ENCODE assay signal across 15 cellular contexts in genomic region chr10:118838364-118838763, GRCh38.
DNase-seq lines count a peak whose midpoint lies in the region; ATAC-seq and TF ChIP-seq lines count a peak whose summit lies in the region.
"Had no signal": no experiment of that assay in that cellular context is flagged by ENCODE, and none has a peak within 500 bp of the region (broad histone marks: within the 10 kb centered on the region; RNA-seq: fewer than 3 reads in every experiment).

No MANE protein-coding gene starts in this region.

- H3K27ac ChIP-seq in RWPE2 (ENCODE audit: poor library complexity, severe bottlenecking): peak overlapping the region; percentile 79
- H3K27ac ChIP-seq: BLaER1 had no signal

- no peak for TF ChIP-seq CTCF in RWPE2 (IDR thresholded peaks at IDR 0.05; ENCODE audit: poor library complexity, severe bottlenecking)
- TF ChIP-seq CTCF in epithelial cell of esophagus (IDR thresholded peaks at IDR 0.05; ENCODE audit: insufficient read depth, low read depth, low read length, missing control alignments): no peak

- H3K4me3 ChIP-seq in RWPE2 (ENCODE audit: severe bottlenecking) (no peak overlapping the region), epithelial cell of esophagus (ENCODE audit: low read length) (no peak overlapping the region)
- H3K4me3 ChIP-seq: BLaER1, GM23338 had no signal

- H3K27me3 ChIP-seq in RWPE2 (ENCODE audit: insufficient read depth, poor library complexity, severe bottlenecking): no peaks in the 10 kb centered on the region
- H3K27me3 ChIP-seq: BLaER1 had no signal

- H3K36me3 ChIP-seq in RWPE2 (ENCODE audit: low read depth): no peaks in the 10 kb centered on the region
- H3K36me3 ChIP-seq: BLaER1 had no signal

- no peak for ATAC-seq in RWPE2 (ENCODE audit: low read depth)
- ATAC-seq in HG03097 (IDR thresholded peaks at IDR 0.05; ENCODE audit: low FRiP score, unreplicated experiment): no peak
- ATAC-seq in GM19324 (IDR thresholded peaks at IDR 0.05; ENCODE audit: low FRiP score, unreplicated experiment): no peak
- ATAC-seq: GM23338, HepG2 had no signal

- H3K4me1 ChIP-seq in RWPE2 (ENCODE audit: insufficient read depth, poor library complexity, severe bottlenecking): peaks cover 36% of the 10 kb centered on the region
- H3K4me1 ChIP-seq: BLaER1 had no signal

- no peak for DNase-seq in RWPE2 (ENCODE audit: low spot score)
- peak; percentile 57 for DNase-seq in epithelial cell of esophagus (ENCODE audit: low read depth)
- DNase-seq in islet precursor cell: peak; percentile 21
- no peak for DNase-seq in activated effector memory CD4-positive, alpha-beta T cell treated with Interleukin-2 at 50 U/mL for 16 hours
- DNase-seq: CD4-positive, alpha-beta memory T cell; DMS153; DMS79; GDM1; HCEC 1CT; HFFc6 had no signal

- no peaks in the 10 kb centered on the region for H3K9me3 ChIP-seq in RWPE2 (ENCODE audit: severe bottlenecking)

Comparison
In these comparisons a context has a peak if more than half of its experiments do, and no peak if none do; other contexts are left out.
1. DNase-seq: peak in epithelial cell of esophagus (single experiment) and islet precursor cell (single experiment); none in RWPE2 (single experiment) and activated effector memory CD4-positive, alpha-beta T cell treated with Interleukin-2 at 50 U/mL for 16 hours (single experiment).